21 cellular contexts compared by ENCODE assay signal in genomic region chr20:51185277-51185676, GRCh38.
"Had no signal": no experiment of that assay in that cellular context is flagged by ENCODE, and none has a peak within 500 bp of the region (broad histone marks: within the 10 kb centered on the region; RNA-seq: fewer than 3 reads in every experiment).

No MANE protein-coding gene starts in this region.

- H3K4me1 Mint-ChIP-seq: activated CD4-positive, alpha-beta T cell treated with anti-CD3 and anti-CD28 coated beads, Interleukin-2, amount 10 ng/mL, durations not matched to agents 7 days and 5 days; T-cell had no signal

- H3K4me3 Mint-ChIP-seq: activated CD4-positive, alpha-beta T cell treated with anti-CD3 and anti-CD28 coated beads, Interleukin-2, amount 10 ng/mL, durations not matched to agents 7 days and 5 days; activated T-helper 1 cell treated with anti-CD3 and anti-CD28 coated beads, Interleukin-12 subunit alpha, Interleukin-12 subunit beta, Interleukin-2, Interleukin-4 antibody, amounts not matched to agents 30 ng/mL and 10 ng/mL and 1 ng/mL, durations not matched to agents 14 hours and 24 hours and 36 hours; nephron; stimulated activated naive B cell treated with anti-CD40 and anti-IgM and Interleukin-4, amounts not matched to agents 10 μg/mL and 1 μg/mL and 100 μg/mL, for 72 hours; T-cell had no signal

- H3K4me3 ChIP-seq: adrenal gland, cardiac muscle cell, dorsolateral prefrontal cortex, lung, spleen, thyroid gland had no signal

- H3K4me1 ChIP-seq: adrenal gland, thyroid gland had no signal

- ATAC-seq: activated CD4-positive, CD25-positive, alpha-beta regulatory T cell treated with anti-CD3 and anti-CD28 coated beads, Interleukin-2, amount 50 U/mL, for 24 hours; activated naive CD4-positive, alpha-beta T cell treated with anti-CD3 and anti-CD28 coated beads, Interleukin-2, amount 50 U/mL, for 72 hours; left lobe of liver; stimulated activated naive B cell treated with anti-CD40 and anti-IgM and Interleukin-4, amounts not matched to agents 10 μg/mL and 1 μg/mL and 100 μg/mL, for 72 hours; T-cell had no signal

- H3K9me3 Mint-ChIP-seq: activated CD4-positive, alpha-beta T cell treated with anti-CD3 and anti-CD28 coated beads, Interleukin-2, amount 10 ng/mL, durations not matched to agents 7 days and 5 days; activated naive CD4-positive, alpha-beta T cell treated with anti-CD3 and anti-CD28 coated beads, Interleukin-2, amount 50 U/mL, for 72 hours; activated T-helper 1 cell treated with anti-CD3 and anti-CD28 coated beads, Interleukin-12 subunit alpha, Interleukin-12 subunit beta, Interleukin-2, Interleukin-4 antibody, amounts not matched to agents 30 ng/mL and 10 ng/mL and 1 ng/mL, durations not matched to agents 14 hours and 24 hours and 36 hours; nephron; stimulated activated naive B cell treated with anti-CD40 and anti-IgM and Interleukin-4, amounts not matched to agents 10 μg/mL and 1 μg/mL and 100 μg/mL, for 72 hours; T-cell had no signal

- H3K27ac Mint-ChIP-seq: activated CD4-positive, alpha-beta T cell treated with anti-CD3 and anti-CD28 coated beads, Interleukin-2, amount 10 ng/mL, durations not matched to agents 7 days and 5 days; activated naive CD4-positive, alpha-beta T cell treated with anti-CD3 and anti-CD28 coated beads, Interleukin-2, amount 50 U/mL, for 72 hours; activated T-helper 1 cell treated with anti-CD3 and anti-CD28 coated beads, Interleukin-12 subunit alpha, Interleukin-12 subunit beta, Interleukin-2, Interleukin-4 antibody, amounts not matched to agents 30 ng/mL and 10 ng/mL and 1 ng/mL, durations not matched to agents 14 hours and 24 hours and 36 hours; stimulated activated naive B cell treated with anti-CD40 and anti-IgM and Interleukin-4, amounts not matched to agents 10 μg/mL and 1 μg/mL and 100 μg/mL, for 72 hours; T-cell had no signal

- H3K36me3 Mint-ChIP-seq: activated naive CD4-positive, alpha-beta T cell treated with anti-CD3 and anti-CD28 coated beads, Interleukin-2, amount 50 U/mL, for 72 hours; stimulated activated naive B cell treated with anti-CD40 and anti-IgM and Interleukin-4, amounts not matched to agents 10 μg/mL and 1 μg/mL and 100 μg/mL, for 72 hours; T-cell had no signal

- H3K27ac ChIP-seq: adrenal gland, cardiac muscle cell, dorsolateral prefrontal cortex, epithelial cell of prostate, spleen, thyroid gland had no signal

- DNase-seq: activated CD4-positive, alpha-beta T cell treated with anti-CD3 and anti-CD28 coated beads, Interleukin-2, amount 10 ng/mL, durations not matched to agents 7 days and 5 days; activated gamma-delta T cell treated with Interleukin-2 at 50 U/mL for 16 hours; adrenal gland; dorsolateral prefrontal cortex; hypothalamus; kidney; midbrain; nucleus accumbens; posterior cingulate gyrus; spleen; stimulated activated naive B cell treated with anti-CD40 and anti-IgM and Interleukin-4, amounts not matched to agents 10 μg/mL and 1 μg/mL and 100 μg/mL, for 72 hours; T-cell; thyroid gland had no signal

- H3K9me3 ChIP-seq: adrenal gland, spleen, thyroid gland had no signal

- H3K36me3 ChIP-seq: adrenal gland, cardiac muscle cell, spleen, thyroid gland had no signal

- H3K27me3 ChIP-seq: cardiac muscle cell, thyroid gland had no signal
